In the genomic region with DNA sequence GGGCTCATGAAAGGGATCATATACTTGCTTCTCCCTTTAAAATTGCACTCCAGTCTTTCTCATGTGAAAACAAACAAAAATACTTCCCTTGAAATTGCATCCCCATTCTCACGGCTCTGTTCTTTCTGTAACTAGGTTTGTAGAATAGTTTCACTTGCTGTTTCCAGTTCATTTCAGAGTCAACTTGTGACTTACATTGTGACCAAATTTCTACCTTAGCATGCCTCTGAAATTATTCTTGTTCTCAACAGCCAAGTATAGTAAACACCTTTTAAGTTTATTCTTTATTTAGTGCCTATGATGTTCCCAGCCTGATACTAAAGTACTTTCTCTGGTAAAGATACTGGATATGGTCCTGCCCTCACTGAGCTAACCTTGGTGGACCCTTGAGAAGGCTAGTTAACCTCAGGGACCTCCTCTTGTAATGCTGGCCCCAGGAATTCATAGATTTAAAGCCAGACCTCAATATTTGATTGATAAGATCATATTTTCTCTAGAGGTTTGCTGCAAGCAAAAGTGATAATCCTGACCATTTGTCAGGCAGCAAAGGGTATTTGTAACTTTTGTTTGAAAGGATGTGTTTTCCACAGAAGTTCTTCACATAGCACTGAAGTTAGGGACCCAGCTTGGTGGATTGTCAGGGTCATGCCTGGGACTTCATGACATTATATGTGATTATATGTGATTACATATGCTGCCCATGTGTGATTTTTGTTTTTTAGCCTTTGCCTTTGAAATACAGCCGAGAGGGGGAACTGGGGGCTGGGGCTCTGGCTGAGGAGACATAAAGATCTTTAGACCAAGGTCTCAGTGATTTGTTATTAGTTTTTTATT, we compare ENCODE assay signal across 9 cellular contexts. TPM values are rescaled to one million over a fixed set of nuclear protein-coding genes. Genes with fewer than 3 reads are reported as not detected.
DNase-seq lines count a peak whose midpoint lies in the region; ATAC-seq, FAIRE-seq and TF ChIP-seq lines count a peak whose summit lies in the region.
"Had no signal": no experiment of that assay in that cellular context is flagged by ENCODE, and none has a peak within 500 bp of the region (broad histone marks: within the 10 kb centered on the region; RNA-seq: fewer than 3 reads in every experiment).

No MANE protein-coding gene starts in this region.

- DNase-seq in T-cell, result peak in 1 of 34 experiments; percentile 6
- no peak for DNase-seq in stimulated activated effector memory CD8-positive, alpha-beta T cell treated with anti-CD3 and anti-CD28 coated beads, Interleukin-12 subunit alpha, Interleukin-12 subunit beta, amount 100 ng/mL, for 72 hours (ENCODE audit: low spot score in 2 of 2)
- no peak for DNase-seq in GDM1 (lab: John Stamatoyannopoulos, UW)
- DNase-seq in HTR-8/SVneo (ENCODE audit: insufficient read length, low spot score), result no peak
- no peak for DNase-seq in GM23338 (ENCODE audit: low spot score)

- H3K36me3 Mint-ChIP-seq in T-cell (peaks cover 5% of the 10 kb centered on the region), GM23338 (ENCODE audit: low read depth) (peaks cover 24% of the 10 kb centered on the region)
- H3K36me3 Mint-ChIP-seq in stimulated activated effector memory CD8-positive, alpha-beta T cell treated with anti-CD3 and anti-CD28 coated beads, Interleukin-12 subunit alpha, Interleukin-12 subunit beta, amount 100 ng/mL, for 72 hours, result no peaks in the 10 kb centered on the region

- H4K20me1 ChIP-seq in GM23338 (replicated peaks; ENCODE audit: insufficient read depth), result peaks cover 5% of the 10 kb centered on the region; the same call in 1 of the 2 replicates

- H3K79me2 ChIP-seq in GM23338 (replicated peaks; ENCODE audit: insufficient read depth), result no peaks in the 10 kb centered on the region

- no peak for TF ChIP-seq CTCF in GM23338 (conservative IDR thresholded peaks at IDR 0.05; ENCODE audit: low read depth in 2 of 2)

- FAIRE-seq in HTR-8/SVneo (lab: Jason Lieb, UNC), result no peak

- peaks cover 61 to 83% (median 67%) of the 10 kb centered on the region in 3 donors for H3K4me1 Mint-ChIP-seq in T-cell
- H3K4me1 Mint-ChIP-seq in stimulated activated effector memory CD8-positive, alpha-beta T cell treated with anti-CD3 and anti-CD28 coated beads, Interleukin-12 subunit alpha, Interleukin-12 subunit beta, amount 100 ng/mL, for 72 hours, result peaks cover 66% of the 10 kb centered on the region
- peaks cover 7% of the 10 kb centered on the region for H3K4me1 Mint-ChIP-seq in GM23338

- no peak overlapping the region for H3K27ac ChIP-seq in GM23338 (ENCODE audit: low read depth)

- H3K27ac Mint-ChIP-seq in T-cell (peak overlapping the region; percentile 89 to 92), GM23338 (no peak overlapping the region)
- H3K27ac Mint-ChIP-seq in stimulated activated effector memory CD8-positive, alpha-beta T cell treated with anti-CD3 and anti-CD28 coated beads, Interleukin-12 subunit alpha, Interleukin-12 subunit beta, amount 100 ng/mL, for 72 hours, result peak overlapping the region; percentile 35

- CTCF ChIA-PET in T-cell (lab: Charles Lee), result interaction anchor here in 1 of 2 donors (1.1 kb wide), 1 partner anchor 177 kb away, joined by 3 read pairs; no protein-coding TSS in a partner anchor

- H3K4me3 ChIP-seq in GM23338, result no peak overlapping the region

- peaks cover 5% of the 10 kb centered on the region; the same call in 1 of the 2 replicates for H3K36me3 ChIP-seq in GM23338 (ENCODE audit: insufficient read depth)

- no peaks in the 10 kb centered on the region for H3K9me2 ChIP-seq in GM23338 (ENCODE audit: insufficient read depth)

- 0 out of 2 replicates have a peak, but pooled peaks cover 3% of the 10 kb centered on the region for H3K4me1 ChIP-seq in GM23338 (ENCODE audit: insufficient read depth)

- H3K4me2 ChIP-seq in GM23338, result no peak overlapping the region

- H3K9me3 Mint-ChIP-seq in T-cell, result peaks cover 7 to 10% (median 9%) of the 10 kb centered on the region in 3 donors
- peaks cover 7% of the 10 kb centered on the region for H3K9me3 Mint-ChIP-seq in stimulated activated effector memory CD8-positive, alpha-beta T cell treated with anti-CD3 and anti-CD28 coated beads, Interleukin-12 subunit alpha, Interleukin-12 subunit beta, amount 100 ng/mL, for 72 hours
- no peaks in the 10 kb centered on the region; the same call in 2 of the 3 replicates for H3K9me3 Mint-ChIP-seq in GM23338

- H3F3A ChIP-seq in GM23338 (replicated peaks; ENCODE audit: low read depth), result peaks cover 16% of the 10 kb centered on the region; the same call in 1 of the 2 replicates

- H3K4me3 Mint-ChIP-seq in T-cell (peak overlapping the region; percentile 18 to 64 (median 28)), GM23338 (no peak overlapping the region)
- peak overlapping the region; percentile 48 for H3K4me3 Mint-ChIP-seq in stimulated activated effector memory CD8-positive, alpha-beta T cell treated with anti-CD3 and anti-CD28 coated beads, Interleukin-12 subunit alpha, Interleukin-12 subunit beta, amount 100 ng/mL, for 72 hours
- H3K4me3 Mint-ChIP-seq: neural crest cell had no signal

- H3K27me3 ChIP-seq in GM23338 (ENCODE audit: insufficient read depth), result no peaks in the 10 kb centered on the region

- ATAC-seq in GM18868 (IDR thresholded peaks at IDR 0.05; ENCODE audit: unreplicated experiment), result peak; percentile 40
- peak; percentile 48 for ATAC-seq in HG02678 (IDR thresholded peaks at IDR 0.05; ENCODE audit: unreplicated experiment)
- peak; percentile 25 to 64 (median 38) for ATAC-seq in T-cell (replicated peaks in 1 of 4)
- peak; percentile 67 for ATAC-seq in stimulated activated effector memory CD8-positive, alpha-beta T cell treated with anti-CD3 and anti-CD28 coated beads, Interleukin-12 subunit alpha, Interleukin-12 subunit beta, amount 100 ng/mL, for 72 hours
- no peak for ATAC-seq in GM23338

- H3K27me3 Mint-ChIP-seq in T-cell (no peaks in the 10 kb centered on the region), GM23338 (ENCODE audit: insufficient read depth, low read depth, poor library complexity) (peaks cover 7% of the 10 kb centered on the region)

- POLR2A ChIA-PET in T-cell (lab: Charles Lee), result no interaction called here

- no peak overlapping the region for H2AFZ ChIP-seq in GM23338

TF ChIP-seq in GM23338, 12 proteins besides CTCF, POLR2A, EP300 and RAD21 (continues in another document):
- no peak for TF ChIP-seq ZNF331 (CRISPR knock-in tag; IDR thresholded peaks at IDR 0.05; ENCODE audit: low read depth)
- TF ChIP-seq, protein P1, sequence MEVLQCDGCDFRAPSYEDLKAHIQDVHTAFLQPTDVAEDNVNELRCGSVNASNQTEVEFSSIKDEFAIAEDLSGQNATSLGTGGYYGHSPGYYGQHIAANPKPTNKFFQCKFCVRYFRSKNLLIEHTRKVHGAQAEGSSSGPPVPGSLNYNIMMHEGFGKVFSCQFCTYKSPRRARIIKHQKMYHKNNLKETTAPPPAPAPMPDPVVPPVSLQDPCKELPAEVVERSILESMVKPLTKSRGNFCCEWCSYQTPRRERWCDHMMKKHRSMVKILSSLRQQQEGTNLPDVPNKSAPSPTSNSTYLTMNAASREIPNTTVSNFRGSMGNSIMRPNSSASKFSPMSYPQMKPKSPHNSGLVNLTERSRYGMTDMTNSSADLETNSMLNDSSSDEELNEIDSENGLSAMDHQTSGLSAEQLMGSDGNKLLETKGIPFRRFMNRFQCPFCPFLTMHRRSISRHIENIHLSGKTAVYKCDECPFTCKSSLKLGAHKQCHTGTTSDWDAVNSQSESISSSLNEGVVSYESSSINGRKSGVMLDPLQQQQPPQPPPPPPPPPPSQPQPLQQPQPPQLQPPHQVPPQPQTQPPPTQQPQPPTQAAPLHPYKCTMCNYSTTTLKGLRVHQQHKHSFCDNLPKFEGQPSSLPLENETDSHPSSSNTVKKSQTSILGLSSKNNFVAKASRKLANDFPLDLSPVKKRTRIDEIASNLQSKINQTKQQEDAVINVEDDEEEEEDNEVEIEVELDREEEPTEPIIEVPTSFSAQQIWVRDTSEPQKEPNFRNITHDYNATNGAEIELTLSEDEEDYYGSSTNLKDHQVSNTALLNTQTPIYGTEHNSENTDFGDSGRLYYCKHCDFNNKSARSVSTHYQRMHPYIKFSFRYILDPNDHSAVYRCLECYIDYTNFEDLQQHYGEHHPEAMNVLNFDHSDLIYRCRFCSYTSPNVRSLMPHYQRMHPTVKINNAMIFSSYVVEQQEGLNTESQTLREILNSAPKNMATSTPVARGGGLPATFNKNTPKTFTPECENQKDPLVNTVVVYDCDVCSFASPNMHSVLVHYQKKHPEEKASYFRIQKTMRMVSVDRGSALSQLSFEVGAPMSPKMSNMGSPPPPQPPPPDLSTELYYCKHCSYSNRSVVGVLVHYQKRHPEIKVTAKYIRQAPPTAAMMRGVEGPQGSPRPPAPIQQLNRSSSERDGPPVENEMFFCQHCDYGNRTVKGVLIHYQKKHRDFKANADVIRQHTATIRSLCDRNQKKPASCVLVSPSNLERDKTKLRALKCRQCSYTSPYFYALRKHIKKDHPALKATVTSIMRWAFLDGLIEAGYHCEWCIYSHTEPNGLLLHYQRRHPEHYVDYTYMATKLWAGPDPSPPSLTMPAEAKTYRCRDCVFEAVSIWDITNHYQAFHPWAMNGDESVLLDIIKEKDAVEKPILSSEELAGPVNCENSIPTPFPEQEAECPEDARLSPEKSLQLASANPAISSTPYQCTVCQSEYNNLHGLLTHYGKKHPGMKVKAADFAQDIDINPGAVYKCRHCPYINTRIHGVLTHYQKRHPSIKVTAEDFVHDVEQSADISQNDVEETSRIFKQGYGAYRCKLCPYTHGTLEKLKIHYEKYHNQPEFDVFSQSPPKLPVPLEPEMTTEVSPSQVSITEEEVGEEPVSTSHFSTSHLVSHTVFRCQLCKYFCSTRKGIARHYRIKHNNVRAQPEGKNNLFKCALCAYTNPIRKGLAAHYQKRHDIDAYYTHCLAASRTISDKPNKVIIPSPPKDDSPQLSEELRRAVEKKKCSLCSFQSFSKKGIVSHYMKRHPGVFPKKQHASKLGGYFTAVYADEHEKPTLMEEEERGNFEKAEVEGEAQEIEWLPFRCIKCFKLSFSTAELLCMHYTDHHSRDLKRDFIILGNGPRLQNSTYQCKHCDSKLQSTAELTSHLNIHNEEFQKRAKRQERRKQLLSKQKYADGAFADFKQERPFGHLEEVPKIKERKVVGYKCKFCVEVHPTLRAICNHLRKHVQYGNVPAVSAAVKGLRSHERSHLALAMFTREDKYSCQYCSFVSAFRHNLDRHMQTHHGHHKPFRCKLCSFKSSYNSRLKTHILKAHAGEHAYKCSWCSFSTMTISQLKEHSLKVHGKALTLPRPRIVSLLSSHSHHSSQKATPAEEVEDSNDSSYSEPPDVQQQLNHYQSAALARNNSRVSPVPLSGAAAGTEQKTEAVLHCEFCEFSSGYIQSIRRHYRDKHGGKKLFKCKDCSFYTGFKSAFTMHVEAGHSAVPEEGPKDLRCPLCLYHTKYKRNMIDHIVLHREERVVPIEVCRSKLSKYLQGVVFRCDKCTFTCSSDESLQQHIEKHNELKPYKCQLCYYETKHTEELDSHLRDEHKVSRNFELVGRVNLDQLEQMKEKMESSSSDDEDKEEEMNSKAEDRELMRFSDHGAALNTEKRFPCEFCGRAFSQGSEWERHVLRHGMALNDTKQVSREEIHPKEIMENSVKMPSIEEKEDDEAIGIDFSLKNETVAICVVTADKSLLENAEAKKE (CRISPR knock-in tag; IDR thresholded peaks at IDR 0.05), result no peak

RNA-seq across cellular contexts. Expression of a gene that starts 29.6 kb away (rescaled TPM):
- total RNA-seq in T-cell, result under 1 TPM in 3 of 5 donors, not detected in 2; 0.16 to 0.26 (median 0.20) TPM
- total RNA-seq in GM23338 (2014; rRNA removed; shearing (Covaris generic)), result 42.8 and 51.3 TPM in 2 replicates
- polyA plus RNA-seq in GM23338 (2016; fragmentation: Nextera tagmentation; extraction: Ambion mirVana), result 16.8 and 17.7 TPM in 2 replicates
- total RNA-seq: fibroblast of villous mesenchyme had no signal

Comparison
In these comparisons a context has a peak if more than half of its experiments do, and no peak if none do; other contexts are left out.
1. RNA of a gene that starts 29.6 kb away (total RNA-seq): 42.8 to 51.3 TPM in GM23338; 0.16 to 0.26 TPM in T-cell; every median in the first group is over 10 times any median in the second.